Comparison of ENCODE assay signal across 1 cellular context in the genomic region with DNA sequence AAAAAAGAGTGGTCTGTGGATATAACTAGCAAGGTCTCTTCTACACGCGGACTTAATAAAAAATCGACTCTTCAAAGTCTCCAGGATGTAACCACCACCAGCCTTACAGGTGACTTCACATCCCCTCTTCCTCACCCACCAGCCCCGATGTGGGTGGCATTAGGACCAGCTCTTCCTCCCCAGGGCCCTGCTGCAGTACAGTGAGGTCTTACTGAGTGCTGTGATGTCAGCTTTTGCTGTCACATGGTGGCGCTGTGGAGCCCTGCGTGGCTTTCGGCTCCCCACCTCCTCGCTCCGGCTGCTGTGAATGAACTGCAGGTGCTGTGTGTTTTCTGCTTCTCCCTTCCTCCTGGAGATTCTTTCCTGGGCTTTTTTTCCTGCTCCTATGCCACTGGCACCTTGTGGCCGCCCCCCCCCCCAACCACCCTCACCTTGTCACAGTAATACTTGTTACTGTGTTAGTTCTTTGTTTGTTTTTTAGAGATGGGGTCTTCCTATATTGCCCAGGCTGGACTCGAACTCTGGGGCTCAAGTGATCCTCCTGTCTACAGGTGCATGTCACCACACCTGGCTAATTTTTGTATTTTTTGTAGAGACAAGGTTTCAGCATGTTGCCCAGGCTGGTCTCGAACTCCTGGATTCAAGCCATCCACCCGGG.
TF ChIP-seq lines count a peak whose summit lies in the region.

No MANE protein-coding gene starts in this region.

TF ChIP-seq in GM12878, 131 proteins besides CTCF, POLR2A, EP300 and RAD21 (continued from another document):
- TF ChIP-seq CREB1 (IDR thresholded peaks at IDR 0.05; ENCODE audit: low read depth) (peak; percentile 69; the same call in 1 of the 2 replicates), LARP7 (IDR thresholded peaks at IDR 0.05) (peak; percentile 56; the same call in 1 of the 2 replicates), SMC3 (IDR thresholded peaks at IDR 0.05; ENCODE audit: borderline replicate concordance, low read length) (peak; percentile 49; the same call in 1 of the 2 replicates)
- TF ChIP-seq, protein P1, sequence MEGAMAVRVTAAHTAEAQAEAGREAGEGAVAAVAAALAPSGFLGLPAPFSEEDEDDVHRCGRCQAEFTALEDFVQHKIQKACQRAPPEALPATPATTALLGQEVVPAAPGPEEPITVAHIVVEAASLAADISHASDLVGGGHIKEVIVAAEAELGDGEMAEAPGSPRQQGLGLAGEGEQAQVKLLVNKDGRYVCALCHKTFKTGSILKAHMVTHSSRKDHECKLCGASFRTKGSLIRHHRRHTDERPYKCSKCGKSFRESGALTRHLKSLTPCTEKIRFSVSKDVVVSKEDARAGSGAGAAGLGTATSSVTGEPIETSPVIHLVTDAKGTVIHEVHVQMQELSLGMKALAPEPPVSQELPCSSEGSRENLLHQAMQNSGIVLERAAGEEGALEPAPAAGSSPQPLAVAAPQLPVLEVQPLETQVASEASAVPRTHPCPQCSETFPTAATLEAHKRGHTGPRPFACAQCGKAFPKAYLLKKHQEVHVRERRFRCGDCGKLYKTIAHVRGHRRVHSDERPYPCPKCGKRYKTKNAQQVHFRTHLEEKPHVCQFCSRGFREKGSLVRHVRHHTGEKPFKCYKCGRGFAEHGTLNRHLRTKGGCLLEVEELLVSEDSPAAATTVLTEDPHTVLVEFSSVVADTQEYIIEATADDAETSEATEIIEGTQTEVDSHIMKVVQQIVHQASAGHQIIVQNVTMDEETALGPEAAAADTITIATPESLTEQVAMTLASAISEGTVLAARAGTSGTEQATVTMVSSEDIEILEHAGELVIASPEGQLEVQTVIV (IDR thresholded peaks at IDR 0.05; ENCODE audit: borderline replicate concordance, partially characterized antibody): no peak
